10 cellular contexts compared by ENCODE assay signal in genomic region chr2:142878061-142878741, GRCh38. TPM values are rescaled to one million over a fixed set of nuclear protein-coding genes. Genes with fewer than 3 reads are reported as not detected.
A peak's percentile ranks its signal among the peaks of the same experiment; 100 is the strongest.
DNase-seq lines count a peak whose midpoint lies in the region; ATAC-seq, FAIRE-seq and TF ChIP-seq lines count a peak whose summit lies in the region.
"Had no signal": no experiment of that assay in that cellular context is flagged by ENCODE, and none has a peak within 500 bp of the region (broad histone marks: within the 10 kb centered on the region; RNA-seq: fewer than 3 reads in every experiment).

No MANE protein-coding gene starts in this region.

- CTCF ChIA-PET in GM12878 (lab: Yijun Ruan, JAX), result interaction anchor here (0.7 to 5.5 kb wide), 16 partner anchors 8 to 195 kb away, joined by 3 to 48 read pairs (median 10); no protein-coding TSS in a partner anchor

- peak; percentile 28 for ATAC-seq in HG02981 (IDR thresholded peaks at IDR 0.05; ENCODE audit: unreplicated experiment)
- peak; percentile 19 for ATAC-seq in GM12878
- ATAC-seq in HG02840 (IDR thresholded peaks at IDR 0.05; ENCODE audit: low FRiP score, unreplicated experiment), result no peak

- in situ Hi-C loops in GM12878 (cut with MboI), result no loop called here

- TF ChIP-seq POLR2A in GM12878 (IDR thresholded peaks at IDR 0.05; ENCODE audit: low read depth, low read length), result no peak
- TF ChIP-seq POLR2A in suprapubic skin (IDR thresholded peaks at IDR 0.05), result no peak

- H3K4me3 ChIP-seq in GM12878 (peak overlapping the region; percentile 80), suprapubic skin (peak overlapping the region; percentile 19)

- TF ChIP-seq CTCF in GM12878 (IDR thresholded peaks at IDR 0.05 in 2 of 3, conservative IDR thresholded peaks at IDR 0.05 in 1 of 3; ENCODE audit: control insufficient read depth in 2 of 3, extremely low read depth in 1 of 3, insufficient read depth in 1 of 3, low read depth in 3 of 3, low read length in 3 of 3) (no peak), suprapubic skin (IDR thresholded peaks at IDR 0.05) (no peak)

- no peaks in the 10 kb centered on the region for H4K20me1 ChIP-seq in GM12878 (ENCODE audit: control insufficient read depth, insufficient read depth)

- DNase-seq in NOMO-1 treated with DMSO at 0.1 percent for 48 hours (lab: John Stamatoyannopoulos, UW; ENCODE audit: unreplicated experiment), result peak; percentile 71
- no peak for DNase-seq in NOMO-1 treated with dmso at 0.1 percent for 144 hours (lab: John Stamatoyannopoulos, UW; ENCODE audit: unreplicated experiment)
- DNase-seq in GM12878 (ENCODE audit: low read depth, low spot score), result no peak
- no peak for DNase-seq in suprapubic skin (ENCODE audit: low spot score in 2 of 2)
- DNase-seq in SKM-1 treated with dmso at 0.1 percent for 144 hours (lab: John Stamatoyannopoulos, UW; ENCODE audit: unreplicated experiment), result no peak
- no peak for DNase-seq in germinal center (ENCODE audit: low spot score)
- DNase-seq: occipital lobe had no signal

- no TSS peak for BruUV-seq in GM12878 (replicated peaks; lab: Mats Ljungman, UMichigan)

- H2AFZ ChIP-seq in GM12878 (ENCODE audit: control insufficient read depth, low read depth, low read length), result peak overlapping the region; percentile 46

- TF ChIP-seq EP300 in GM12878 (IDR thresholded peaks at IDR 0.05; ENCODE audit: borderline replicate concordance in 1 of 2, control insufficient read depth in 1 of 2, low read depth in 2 of 2, low read length in 2 of 2), result 0 out of 4 replicates have a peak, but pooled peaks of 1 of the 2 experiments have one; percentile 25
- no peak for TF ChIP-seq EP300 in suprapubic skin (IDR thresholded peaks at IDR 0.05)

- no peak for FAIRE-seq in GM12878 (lab: Jason Lieb, UNC)

- peak overlapping the region; percentile 78 for H3K9ac ChIP-seq in GM12878 (ENCODE audit: control insufficient read depth, insufficient read depth, low read length)

- H3K27me3 ChIP-seq in GM12878 (replicated peaks in 1 of 2; ENCODE audit: control insufficient read depth in 2 of 2, insufficient read depth in 2 of 2, low read length in 1 of 2), result no peaks in the 10 kb centered on the region
- H3K27me3 ChIP-seq in suprapubic skin, result no peaks in the 10 kb centered on the region

- H3K79me2 ChIP-seq in GM12878 (ENCODE audit: control insufficient read depth, insufficient read depth, low read length), result peaks cover 39% of the 10 kb centered on the region

- H3K36me3 ChIP-seq in GM12878 (ENCODE audit: control insufficient read depth in 2 of 2, insufficient read depth in 2 of 2, low read length in 1 of 2) (peaks cover 0 to 3% of the 10 kb centered on the region in 2 experiments; a peak in 1 of 4 replicates), suprapubic skin (no peaks in the 10 kb centered on the region)

- peak overlapping the region; percentile 83 for H3K27ac ChIP-seq in GM12878 (ENCODE audit: control insufficient read depth, insufficient read depth)
- peak overlapping the region; percentile 28 for H3K27ac ChIP-seq in suprapubic skin
- H3K27ac ChIP-seq: 22Rv1 had no signal

- no peak for TF ChIP-seq RAD21 in GM12878 (IDR thresholded peaks at IDR 0.05; ENCODE audit: insufficient read depth, low read depth, low read length)

- POLR2A ChIA-PET in GM12878 (lab: Charles Lee), result interaction anchor here (1.0 to 2.8 kb wide), 7 partner anchors 10 to 101 kb away, joined by 3 to 17 read pairs (median 5); no protein-coding TSS in a partner anchor

- H3K9me3 ChIP-seq in GM12878 (replicated peaks; ENCODE audit: control insufficient read depth, insufficient read depth, low read length) (no peaks in the 10 kb centered on the region; the same call in 1 of the 3 replicates), suprapubic skin (no peaks in the 10 kb centered on the region)

- RAD21 ChIA-PET in GM12878 (lab: Charles Lee; ENCODE audit: unreplicated experiment), result interaction anchor here (1.2 to 4.2 kb wide), 13 partner anchors 11 to 105 kb away, joined by 3 to 48 read pairs (median 10); no protein-coding TSS in a partner anchor

- H3K4me1 ChIP-seq in GM12878 (ENCODE audit: control insufficient read depth, insufficient read depth, low read length) (peaks cover 22% of the 10 kb centered on the region), suprapubic skin (peaks cover 25% of the 10 kb centered on the region)

- intact Hi-C loops in GM12878 (cut with micrococcal nuclease; ENCODE audit: unreplicated experiment), result loop anchor here (2.0 to 5.0 kb wide), 4 partner anchors 37 to 254 kb away; no protein-coding TSS in a partner anchor

- H3K4me2 ChIP-seq in GM12878 (ENCODE audit: control insufficient read depth, insufficient read depth), result peak overlapping the region; percentile 94

- WGBS in GM12878 (ENCODE audit: insufficient coverage, insufficient replicate concordance, low lambda C conversion rate, missing lambda C conversion rate), result under 1% methylated on average over 5 of the region's 5 CpGs
- 70% methylated on average over 5 of the region's 5 CpGs for WGBS in suprapubic skin

- SMC1A ChIA-PET in GM12878 (lab: Charles Lee; ENCODE audit: uncharacterized antibody, unreplicated experiment), result interaction anchor here (0.7 to 5.8 kb wide), 18 partner anchors 14 to 286 kb away, joined by 3 to 71 read pairs (median 6); no protein-coding TSS in a partner anchor

TF ChIP-seq in GM12878, 131 proteins besides CTCF, POLR2A, EP300 and RAD21 (continues in another document):
- TF ChIP-seq CEBPB (IDR thresholded peaks at IDR 0.05; ENCODE audit: borderline replicate concordance in 1 of 2, low read depth in 2 of 2, low read length in 2 of 2), result no peak
- TF ChIP-seq RBBP5 (conservative IDR thresholded peaks at IDR 0.05), result no peak
- peak; percentile 56; the same call in 1 of the 2 replicates for TF ChIP-seq SPI1 (IDR thresholded peaks at IDR 0.05; ENCODE audit: borderline replicate concordance, insufficient read depth, low read depth, low read length)
- 0 out of 2 replicates have a peak, but pooled peaks have one; percentile 6 for TF ChIP-seq GABPA (IDR thresholded peaks at IDR 0.05; ENCODE audit: low read depth)
- peak; percentile 12; the same call in 1 of the 2 replicates for TF ChIP-seq MXI1 (IDR thresholded peaks at IDR 0.05; ENCODE audit: low read depth, low read length)
- TF ChIP-seq JUNB (IDR thresholded peaks at IDR 0.05), result peak; percentile 15; the same call in 1 of the 2 replicates
- 0 out of 2 replicates have a peak, but pooled peaks have one; percentile 11 for TF ChIP-seq ZBTB40 (IDR thresholded peaks at IDR 0.05; ENCODE audit: borderline replicate concordance)

RNA-seq across cellular contexts. Expression of gene KYNU, which starts 0.7 kb away (rescaled TPM):
- total RNA-seq in GM12878 (2013; cell fraction: nucleolus; rRNA removed), result 87.8 and 98.2 TPM in 2 replicates
- total RNA-seq in GM12878 (2014; rRNA removed), result 34.8 and 45.1 TPM in 2 replicates
- total RNA-seq in GM12878 (2014; rRNA removed; fragmentation: Illumina TruSeq; extraction: Trizol), result 56.2 and 57.0 TPM in 2 replicates
- total RNA-seq in GM12878 (2021), result 36.8 and 38.6 TPM in 2 replicates
- polyA plus RNA-seq in GM12878 (2011; ENCODE audit: low read depth), result 23.3 TPM
- polyA plus RNA-seq in GM12878 (2011; rRNA removed), result 39.9 and 55.5 TPM in 2 replicates
- polyA plus RNA-seq in GM12878 (2011; cell fraction: cytosol; rRNA removed), result 17.1 and 20.3 TPM in 2 replicates
- polyA plus RNA-seq in GM12878 (2011; cell fraction: nucleus; rRNA removed), result 15.4 and 16.4 TPM in 2 replicates
- polyA plus RNA-seq in GM12878 (2012), result 23.7 and 28.4 TPM in 2 replicates
- polyA plus RNA-seq in GM12878 (2014; fragmentation: Illumina TruSeq; extraction: Trizol), result 48.8 and 66.6 TPM in 2 replicates
- polyA plus RNA-seq in GM12878 (2014; fragmentation: Nextera tagmentation; extraction: Ambion mirVana), result 100 to 1,000 TPM in 1 of 2 experiments, 10 to 100 TPM in 1; 65.0 to 101 TPM
- 24.7 and 31.3 TPM in 2 replicates for polyA plus RNA-seq in GM12878 (2014; rRNA removed)
- polyA plus RNA-seq in GM12878 (2016; fragmentation: Nextera tagmentation; extraction: Ambion mirVana), result 10 to 100 TPM; 31.3 to 33.8 TPM
- 19.8 and 39.5 TPM in 2 replicates for polyA minus RNA-seq in GM12878 (2011; rRNA and poly(A)+ RNA removed)
- 12.6 and 16.5 TPM in 2 replicates for polyA minus RNA-seq in GM12878 (2011; cell fraction: cytosol; rRNA and poly(A)+ RNA removed)
- 34.2 and 46.5 TPM in 2 replicates for polyA minus RNA-seq in GM12878 (2011; cell fraction: nucleus; rRNA and poly(A)+ RNA removed)
- 1 to 10 TPM in 3 of 4 donors, under 1 TPM in 1; 0.29 to 3.9 (median 2.0) TPM for total RNA-seq in suprapubic skin

Comparison
In these comparisons a context has a peak if more than half of its experiments do, and no peak if none do; other contexts are left out.
1. RNA of gene KYNU, which starts 0.7 kb away (total RNA-seq): 34.8 to 98.2 TPM in GM12878; 0.29 to 3.9 TPM in suprapubic skin; every median in the first group is over 4 times any median in the second.